Comparison of ENCODE assay signal across 12 cellular contexts in the genomic region with DNA sequence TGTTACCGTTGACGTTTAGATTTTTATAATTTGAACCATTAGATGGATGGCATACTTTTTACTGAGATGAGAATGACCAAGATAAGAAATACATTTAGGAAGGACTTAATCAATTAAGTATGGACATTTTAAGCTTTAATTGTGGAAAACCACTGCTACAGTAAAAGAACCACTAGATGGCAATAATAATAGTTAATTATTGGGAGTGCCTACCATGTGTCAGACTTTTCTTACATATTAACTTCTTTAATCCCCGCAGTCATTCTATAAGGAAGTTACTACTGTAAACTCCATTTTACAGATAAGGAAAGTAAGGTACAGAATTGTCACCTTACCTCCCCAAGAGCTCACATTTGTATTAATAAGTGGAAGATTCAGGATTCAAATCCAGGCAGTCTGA. TPM values are rescaled to one million over a fixed set of nuclear protein-coding genes. Genes with fewer than 3 reads are reported as not detected.
DNase-seq lines count a peak whose midpoint lies in the region; ATAC-seq and TF ChIP-seq lines count a peak whose summit lies in the region.
"Had no signal": no experiment of that assay in that cellular context is flagged by ENCODE, and none has a peak within 500 bp of the region (broad histone marks: within the 10 kb centered on the region; RNA-seq: fewer than 3 reads in every experiment).

No MANE protein-coding gene starts in this region.

- no peaks in the 10 kb centered on the region; the same call in 1 of the 2 replicates for H3K9me3 ChIP-seq in DOHH2 (ENCODE audit: control insufficient read depth, insufficient read depth, low read length)
- H3K9me3 ChIP-seq: tibial artery had no signal

- H3K9me2 ChIP-seq in DOHH2 (replicated peaks; ENCODE audit: control insufficient read depth, low read length), result no peaks in the 10 kb centered on the region

- H4K20me1 ChIP-seq in DOHH2 (ENCODE audit: control insufficient read depth, insufficient read depth, low read depth, low read length), result no peaks in the 10 kb centered on the region

- peak in 1 of 2 donors; percentile 55 for DNase-seq in foreskin fibroblast
- no peak for DNase-seq in sciatic nerve (ENCODE audit: low spot score)
- DNase-seq in NCI-H82 (lab: John Stamatoyannopoulos, UW), result no peak
- DNase-seq in activated naive CD4-positive, alpha-beta T cell treated with anti-CD3 and anti-CD28 coated beads, Interleukin-2, amount 50 U/mL, for 16 hours, result no peak
- DNase-seq in 8988T, result no peak
- DNase-seq: NCI-H1417 treated with DMSO at 0.1 percent for 48 hours, sigmoid colon, tibial artery had no signal

- no peaks in the 10 kb centered on the region for H3K27me3 ChIP-seq in DOHH2 (ENCODE audit: control insufficient read depth, low read length)
- H3K27me3 ChIP-seq: sigmoid colon, tibial artery had no signal

- H3F3A ChIP-seq in DOHH2 (ENCODE audit: control insufficient read depth, insufficient read depth), result peaks cover 40% of the 10 kb centered on the region

- H3K79me2 ChIP-seq in DOHH2 (ENCODE audit: control insufficient read depth, low read length), result no peaks in the 10 kb centered on the region

- ATAC-seq in SK-N-SH treated with all-trans-retinoic acid at 6 μM for 48 hours (peak; percentile 61), sciatic nerve (peak; percentile 69), HG02981 (IDR thresholded peaks at IDR 0.05; ENCODE audit: unreplicated experiment) (no peak)

- H3K27ac ChIP-seq in DOHH2 (ENCODE audit: low read depth, low read length), result peak overlapping the region; percentile 96
- H3K27ac ChIP-seq: sigmoid colon, tibial artery had no signal

- H3K4me2 ChIP-seq in DOHH2 (ENCODE audit: low read length), result peak overlapping the region; percentile 51

- intact Hi-C loops in sciatic nerve (cut with DNase I), result no loop called here

- peaks cover 21% of the 10 kb centered on the region for H3K36me3 ChIP-seq in DOHH2 (ENCODE audit: control insufficient read depth, low read length)
- H3K36me3 ChIP-seq: sigmoid colon, tibial artery had no signal

- H3K4me3 ChIP-seq in DOHH2 (ENCODE audit: low read length) (peak overlapping the region; percentile 31), foreskin fibroblast (ENCODE audit: low read depth in 1 of 2, low read length in 2 of 2) (no peak overlapping the region)
- H3K4me3 ChIP-seq: sigmoid colon, tibial artery had no signal

- TF ChIP-seq CTCF in DOHH2 (IDR thresholded peaks at IDR 0.05; ENCODE audit: low read depth, low read length, poor library complexity, severe bottlenecking), result peak; percentile 52
- peak; percentile 26 for TF ChIP-seq CTCF in foreskin fibroblast (IDR thresholded peaks at IDR 0.05; ENCODE audit: low read depth, low read length)

- H3K4me1 ChIP-seq in DOHH2 (ENCODE audit: control insufficient read depth, low read length), result peaks cover 64% of the 10 kb centered on the region
- H3K4me1 ChIP-seq: sigmoid colon, tibial artery had no signal

TF ChIP-seq in SK-N-SH treated with all-trans-retinoic acid at 6 μM for 48 hours, 23 proteins besides CTCF, POLR2A, EP300 and RAD21:
- TF ChIP-seq RARB (CRISPR knock-in tag; IDR thresholded peaks at IDR 0.05), result no peak
- TF ChIP-seq, protein P1, sequence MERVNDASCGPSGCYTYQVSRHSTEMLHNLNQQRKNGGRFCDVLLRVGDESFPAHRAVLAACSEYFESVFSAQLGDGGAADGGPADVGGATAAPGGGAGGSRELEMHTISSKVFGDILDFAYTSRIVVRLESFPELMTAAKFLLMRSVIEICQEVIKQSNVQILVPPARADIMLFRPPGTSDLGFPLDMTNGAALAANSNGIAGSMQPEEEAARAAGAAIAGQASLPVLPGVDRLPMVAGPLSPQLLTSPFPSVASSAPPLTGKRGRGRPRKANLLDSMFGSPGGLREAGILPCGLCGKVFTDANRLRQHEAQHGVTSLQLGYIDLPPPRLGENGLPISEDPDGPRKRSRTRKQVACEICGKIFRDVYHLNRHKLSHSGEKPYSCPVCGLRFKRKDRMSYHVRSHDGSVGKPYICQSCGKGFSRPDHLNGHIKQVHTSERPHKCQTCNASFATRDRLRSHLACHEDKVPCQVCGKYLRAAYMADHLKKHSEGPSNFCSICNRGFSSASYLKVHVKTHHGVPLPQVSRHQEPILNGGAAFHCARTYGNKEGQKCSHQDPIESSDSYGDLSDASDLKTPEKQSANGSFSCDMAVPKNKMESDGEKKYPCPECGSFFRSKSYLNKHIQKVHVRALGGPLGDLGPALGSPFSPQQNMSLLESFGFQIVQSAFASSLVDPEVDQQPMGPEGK (CRISPR knock-in tag; IDR thresholded peaks at IDR 0.05; ENCODE audit: borderline replicate concordance), result no peak
- TF ChIP-seq, protein P2, sequence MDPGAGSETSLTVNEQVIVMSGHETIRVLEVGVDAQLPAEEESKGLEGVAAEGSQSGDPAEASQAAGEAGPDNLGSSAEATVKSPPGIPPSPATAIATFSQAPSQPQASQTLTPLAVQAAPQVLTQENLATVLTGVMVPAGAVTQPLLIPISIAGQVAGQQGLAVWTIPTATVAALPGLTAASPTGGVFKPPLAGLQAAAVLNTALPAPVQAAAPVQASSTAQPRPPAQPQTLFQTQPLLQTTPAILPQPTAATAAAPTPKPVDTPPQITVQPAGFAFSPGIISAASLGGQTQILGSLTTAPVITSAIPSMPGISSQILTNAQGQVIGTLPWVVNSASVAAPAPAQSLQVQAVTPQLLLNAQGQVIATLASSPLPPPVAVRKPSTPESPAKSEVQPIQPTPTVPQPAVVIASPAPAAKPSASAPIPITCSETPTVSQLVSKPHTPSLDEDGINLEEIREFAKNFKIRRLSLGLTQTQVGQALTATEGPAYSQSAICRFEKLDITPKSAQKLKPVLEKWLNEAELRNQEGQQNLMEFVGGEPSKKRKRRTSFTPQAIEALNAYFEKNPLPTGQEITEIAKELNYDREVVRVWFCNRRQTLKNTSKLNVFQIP (CRISPR knock-in tag; IDR thresholded peaks at IDR 0.05; ENCODE audit: borderline replicate concordance, low read depth), result no peak
- TF ChIP-seq SNAI2 (CRISPR knock-in tag; IDR thresholded peaks at IDR 0.05), result no peak
- TF ChIP-seq PPARA (CRISPR knock-in tag; IDR thresholded peaks at IDR 0.05; ENCODE audit: borderline replicate concordance), result no peak
- TF ChIP-seq CSDC2 (CRISPR knock-in tag; IDR thresholded peaks at IDR 0.05), result no peak
- no peak for TF ChIP-seq ZC3H10 (CRISPR knock-in tag; IDR thresholded peaks at IDR 0.05)
- TF ChIP-seq ZFP30 (CRISPR knock-in tag; IDR thresholded peaks at IDR 0.05), result no peak
- TF ChIP-seq, protein P3, sequence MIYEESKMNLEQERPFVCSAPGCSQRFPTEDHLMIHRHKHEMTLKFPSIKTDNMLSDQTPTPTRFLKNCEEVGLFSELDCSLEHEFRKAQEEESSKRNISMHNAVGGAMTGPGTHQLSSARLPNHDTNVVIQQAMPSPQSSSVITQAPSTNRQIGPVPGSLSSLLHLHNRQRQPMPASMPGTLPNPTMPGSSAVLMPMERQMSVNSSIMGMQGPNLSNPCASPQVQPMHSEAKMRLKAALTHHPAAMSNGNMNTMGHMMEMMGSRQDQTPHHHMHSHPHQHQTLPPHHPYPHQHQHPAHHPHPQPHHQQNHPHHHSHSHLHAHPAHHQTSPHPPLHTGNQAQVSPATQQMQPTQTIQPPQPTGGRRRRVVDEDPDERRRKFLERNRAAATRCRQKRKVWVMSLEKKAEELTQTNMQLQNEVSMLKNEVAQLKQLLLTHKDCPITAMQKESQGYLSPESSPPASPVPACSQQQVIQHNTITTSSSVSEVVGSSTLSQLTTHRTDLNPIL (CRISPR knock-in tag; IDR thresholded peaks at IDR 0.05; ENCODE audit: low read depth), result no peak
- no peak for TF ChIP-seq TCF4 (CRISPR knock-in tag; IDR thresholded peaks at IDR 0.05; ENCODE audit: borderline replicate concordance)
- no peak for TF ChIP-seq OSR1 (CRISPR knock-in tag; IDR thresholded peaks at IDR 0.05)

RNA-seq across cellular contexts. Expression of a gene that starts 48.5 kb away (rescaled TPM):
- 0.62 TPM for total RNA-seq in sciatic nerve
- total RNA-seq: Daoy had no signal
